1 cellular context compared by ENCODE assay signal in genomic region chr17:37359682-37360188, GRCh38.
TF ChIP-seq lines count a peak whose summit lies in the region.

No MANE protein-coding gene starts in this region.

TF ChIP-seq in GM23338, 12 proteins besides CTCF, POLR2A, EP300 and RAD21 (continued from another document):
- TF ChIP-seq ZNF462 (CRISPR knock-in tag; IDR thresholded peaks at IDR 0.05) (no peak), ZNF114 (CRISPR knock-in tag; IDR thresholded peaks at IDR 0.05) (no peak), ZNF331 (CRISPR knock-in tag; IDR thresholded peaks at IDR 0.05; ENCODE audit: low read depth) (no peak), JUNB (IDR thresholded peaks at IDR 0.05; ENCODE audit: unreplicated experiment) (no peak), ETS1 (IDR thresholded peaks at IDR 0.05) (no peak), EZH2phosphoT487 (IDR thresholded peaks at IDR 0.05; ENCODE audit: unreplicated experiment) (no peak), NANOG (IDR thresholded peaks at IDR 0.05; ENCODE audit: borderline replicate concordance) (no peak)
